In the genomic region with DNA sequence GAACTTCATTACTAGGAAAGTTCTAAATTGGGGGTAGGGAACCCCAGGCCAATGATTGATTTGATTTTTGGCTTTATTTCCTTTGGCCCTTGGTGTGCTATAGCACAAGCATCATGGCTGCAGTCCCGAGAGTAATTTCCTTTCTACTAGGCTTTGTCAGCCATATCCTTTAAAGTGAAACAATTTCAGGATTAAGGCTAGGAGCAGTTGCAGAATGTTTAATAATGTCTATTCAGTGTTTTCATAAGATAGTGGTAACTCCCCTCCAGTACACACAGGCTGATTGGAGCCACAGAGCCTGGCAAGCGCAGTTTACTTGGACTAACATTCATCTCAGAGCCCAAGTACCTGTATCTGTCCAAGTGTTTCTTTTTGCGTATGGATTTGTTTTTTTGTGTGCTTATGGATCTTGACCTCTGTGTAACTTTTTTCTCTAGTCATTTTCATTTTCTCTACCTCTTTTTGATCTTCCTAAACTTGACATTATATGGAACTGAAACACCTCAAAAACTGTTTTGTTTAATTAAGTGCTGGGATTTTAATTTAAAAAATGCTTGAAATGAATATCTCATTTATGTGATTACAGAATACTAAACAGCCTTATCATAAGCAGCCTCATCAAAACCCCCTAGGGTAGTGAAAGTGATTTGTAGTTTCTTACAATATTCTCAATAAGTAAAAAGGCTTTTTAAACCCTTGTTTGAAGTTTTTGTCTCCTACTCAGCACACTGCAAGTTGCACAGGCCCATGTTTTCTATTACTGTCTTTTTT, we compare ENCODE assay signal across 14 cellular contexts. TPM values are rescaled to one million over a fixed set of nuclear protein-coding genes. Genes with fewer than 3 reads are reported as not detected.
A peak's percentile ranks its signal among the peaks of the same experiment; 100 is the strongest.
DNase-seq lines count a peak whose midpoint lies in the region; ATAC-seq and TF ChIP-seq lines count a peak whose summit lies in the region.
"Had no signal": no experiment of that assay in that cellular context is flagged by ENCODE, and none has a peak within 500 bp of the region (broad histone marks: within the 10 kb centered on the region; RNA-seq: fewer than 3 reads in every experiment).

No MANE protein-coding gene starts in this region.

- no peaks in the 10 kb centered on the region for H3K36me3 ChIP-seq in lower lobe of right lung
- H3K36me3 ChIP-seq in gastroesophageal sphincter, result no peaks in the 10 kb centered on the region

- H3K4me1 Mint-ChIP-seq in stimulated activated naive CD8-positive, alpha-beta T cell treated with anti-CD3 and anti-CD28 coated beads, Interleukin-15, Interleukin-2, amounts not matched to agents 100 ng/mL and 50 ng/mL, for 24 hours (ENCODE audit: low read depth), result peaks cover 91% of the 10 kb centered on the region
- peaks cover 84% of the 10 kb centered on the region for H3K4me1 Mint-ChIP-seq in activated naive CD8-positive, alpha-beta T cell treated with anti-CD3 and anti-CD28 coated beads, Interleukin-2, amount 50 U/mL, for 24 hours

- WGBS in gastroesophageal sphincter (ENCODE audit: low coverage in 1 of 2), 2 donors, result 75% methylated on average over 3 of the region's 3 CpGs

- no peak for ATAC-seq in stimulated activated naive CD8-positive, alpha-beta T cell treated with anti-CD3 and anti-CD28 coated beads, Interleukin-15, Interleukin-2, amounts not matched to agents 100 U/mL and 50 U/mL, for 24 hours
- no peak for ATAC-seq in activated naive CD8-positive, alpha-beta T cell treated with anti-CD3 and anti-CD28 coated beads, Interleukin-2, amount 50 U/mL, for 24 hours
- ATAC-seq in lower lobe of right lung (peak in 1 of 2 donors; percentile 39), GM18517 (IDR thresholded peaks at IDR 0.05; ENCODE audit: unreplicated experiment) (no peak), gastroesophageal sphincter (no peak)

- no peak for TF ChIP-seq POLR2A in gastroesophageal sphincter (IDR thresholded peaks at IDR 0.05)

- no peaks in the 10 kb centered on the region for H3K9me3 ChIP-seq in lower lobe of right lung
- H3K9me3 ChIP-seq in gastroesophageal sphincter, result no peaks in the 10 kb centered on the region

- H3K4me1 ChIP-seq in lower lobe of right lung, result peaks cover 85% of the 10 kb centered on the region
- peaks cover 0 to 21% (median 0%) of the 10 kb centered on the region in 3 donors for H3K4me1 ChIP-seq in gastroesophageal sphincter

- peak overlapping the region; percentile 57 for H3K4me3 Mint-ChIP-seq in stimulated activated naive CD8-positive, alpha-beta T cell treated with anti-CD3 and anti-CD28 coated beads, Interleukin-15, Interleukin-2, amounts not matched to agents 100 ng/mL and 50 ng/mL, for 24 hours
- peak overlapping the region; percentile 3 for H3K4me3 Mint-ChIP-seq in activated naive CD8-positive, alpha-beta T cell treated with anti-CD3 and anti-CD28 coated beads, Interleukin-2, amount 50 U/mL, for 24 hours
- H3K4me3 Mint-ChIP-seq: type B pancreatic cell had no signal

- H3K4me3 ChIP-seq in lower lobe of right lung (no peak overlapping the region), gastroesophageal sphincter (no peak overlapping the region)

- TF ChIP-seq EP300 in gastroesophageal sphincter (IDR thresholded peaks at IDR 0.05), result no peak

- H3K27ac ChIP-seq in lower lobe of right lung (peak overlapping the region; percentile 54), gastroesophageal sphincter (no peak overlapping the region)
- H3K27ac ChIP-seq: KMS-11 had no signal

- H3K27me3 Mint-ChIP-seq in stimulated activated naive CD8-positive, alpha-beta T cell treated with anti-CD3 and anti-CD28 coated beads, Interleukin-15, Interleukin-2, amounts not matched to agents 100 ng/mL and 50 ng/mL, for 24 hours, result no peaks in the 10 kb centered on the region
- no peaks in the 10 kb centered on the region for H3K27me3 Mint-ChIP-seq in activated naive CD8-positive, alpha-beta T cell treated with anti-CD3 and anti-CD28 coated beads, Interleukin-2, amount 50 U/mL, for 24 hours
- H3K27me3 Mint-ChIP-seq: type B pancreatic cell had no signal

- H3K27ac Mint-ChIP-seq in stimulated activated naive CD8-positive, alpha-beta T cell treated with anti-CD3 and anti-CD28 coated beads, Interleukin-15, Interleukin-2, amounts not matched to agents 100 ng/mL and 50 ng/mL, for 24 hours, result peak overlapping the region; percentile 33
- peak overlapping the region; percentile 19 for H3K27ac Mint-ChIP-seq in activated naive CD8-positive, alpha-beta T cell treated with anti-CD3 and anti-CD28 coated beads, Interleukin-2, amount 50 U/mL, for 24 hours
- H3K27ac Mint-ChIP-seq: type B pancreatic cell had no signal

- peaks cover 3% of the 10 kb centered on the region for H3K9me3 Mint-ChIP-seq in stimulated activated naive CD8-positive, alpha-beta T cell treated with anti-CD3 and anti-CD28 coated beads, Interleukin-15, Interleukin-2, amounts not matched to agents 100 ng/mL and 50 ng/mL, for 24 hours
- no peaks in the 10 kb centered on the region for H3K9me3 Mint-ChIP-seq in activated naive CD8-positive, alpha-beta T cell treated with anti-CD3 and anti-CD28 coated beads, Interleukin-2, amount 50 U/mL, for 24 hours
- H3K9me3 Mint-ChIP-seq: type B pancreatic cell had no signal

- TF ChIP-seq CTCF in lower lobe of right lung (IDR thresholded peaks at IDR 0.05) (no peak), gastroesophageal sphincter (IDR thresholded peaks at IDR 0.05) (no peak)

- intact Hi-C loops in lower lobe of right lung (cut with DNase I), result loop anchor here (10.0 kb wide), 1 partner anchor 137 kb away; no protein-coding TSS in a partner anchor

- H3K27me3 ChIP-seq in lower lobe of right lung (ENCODE audit: low read depth) (no peaks in the 10 kb centered on the region), gastroesophageal sphincter (no peaks in the 10 kb centered on the region)

- DNase-seq in stimulated activated naive CD8-positive, alpha-beta T cell treated with anti-CD3 and anti-CD28 coated beads, Interleukin-15, Interleukin-2, amounts not matched to agents 100 U/mL and 50 U/mL, for 24 hours, result no peak
- DNase-seq in activated naive CD8-positive, alpha-beta T cell treated with anti-CD3 and anti-CD28 coated beads, Interleukin-2, amount 50 U/mL, for 24 hours, result no peak
- no peak for DNase-seq in lower lobe of right lung
- no peak for DNase-seq in effector CD8-positive, alpha-beta T cell (lab: John Stamatoyannopoulos, UW)
- DNase-seq in NCI-H1048 (lab: John Stamatoyannopoulos, UW), result no peak
- DNase-seq: activated CD8-positive, alpha-beta memory T cell treated with anti-CD3 and anti-CD28 coated beads for 24 hours; kidney; NCI-H2227 treated with DMSO at 0.1 percent for 48 hours; SHP77 had no signal

- H3K36me3 Mint-ChIP-seq in stimulated activated naive CD8-positive, alpha-beta T cell treated with anti-CD3 and anti-CD28 coated beads, Interleukin-15, Interleukin-2, amounts not matched to agents 100 ng/mL and 50 ng/mL, for 24 hours (ENCODE audit: low read depth), result peaks cover 10% of the 10 kb centered on the region
- peaks cover 10% of the 10 kb centered on the region for H3K36me3 Mint-ChIP-seq in activated naive CD8-positive, alpha-beta T cell treated with anti-CD3 and anti-CD28 coated beads, Interleukin-2, amount 50 U/mL, for 24 hours (ENCODE audit: low read depth)

RNA-seq across cellular contexts. Expression of gene STIM2, which starts 7.5 kb away (rescaled TPM):
- total RNA-seq in lower lobe of right lung, result 43.9 TPM
- 10 to 100 TPM in 3 of 4 donors, 1 to 10 TPM in 1; 8.4 to 11.6 (median 10.5) TPM for total RNA-seq in gastroesophageal sphincter
